In genomic region chr4:128782076-128782715, GRCh38 we compare ENCODE assay signal across 8 cellular contexts. TPM values are rescaled to one million over a fixed set of nuclear protein-coding genes. Genes with fewer than 3 reads are reported as not detected.
DNase-seq lines count a peak whose midpoint lies in the region; ATAC-seq, FAIRE-seq and TF ChIP-seq lines count a peak whose summit lies in the region.

No MANE protein-coding gene starts in this region.

- no peak overlapping the region for H3K4me2 ChIP-seq in K562 (ENCODE audit: insufficient read depth, low read length)

- POLR2A ChIA-PET in K562 (lab: Yijun Ruan, JAX): no interaction called here

- no peak overlapping the region for H2AFZ ChIP-seq in K562 (ENCODE audit: low read depth, low read length)

- no TSS peak for BruUV-seq in K562 (replicated peaks; lab: Mats Ljungman, UMichigan)

- in situ Hi-C loops in T47D (cut with HindIII; ENCODE audit: low pct_unique_long_range_greater_than_20kb, low sequenced_read_pairs): no loop called here
- in situ Hi-C loops in K562 (cut with MboI): no loop called here

- H3K27ac Mint-ChIP-seq in naive B cell: no peak overlapping the region

- TF ChIP-seq POLR2A in breast epithelium (IDR thresholded peaks at IDR 0.05): no peak
- TF ChIP-seq POLR2A in Peyer's patch (IDR thresholded peaks at IDR 0.05): no peak
- no peak for TF ChIP-seq POLR2A in K562 (conservative IDR thresholded peaks at IDR 0.05)

- H3K27ac ChIP-seq in breast epithelium (no peak overlapping the region), Peyer's patch (no peak overlapping the region), K562 (ENCODE audit: extremely low read depth, low read depth, low read length) (no peak overlapping the region)

- H3K79me2 ChIP-seq in K562 (ENCODE audit: control insufficient read depth, insufficient read depth, low read length): no peaks in the 10 kb centered on the region

- H3K9me3 ChIP-seq in breast epithelium (no peaks in the 10 kb centered on the region), Peyer's patch (no peaks in the 10 kb centered on the region), K562 (replicated peaks; ENCODE audit: control insufficient read depth, insufficient read depth, low read depth, low read length) (no peaks in the 10 kb centered on the region)

- H3K4me1 ChIP-seq in breast epithelium (no peaks in the 10 kb centered on the region), Peyer's patch (no peaks in the 10 kb centered on the region), K562 (replicated peaks in 1 of 2; ENCODE audit: control insufficient read depth in 2 of 2, insufficient read depth in 2 of 2, low read length in 2 of 2) (no peaks in the 10 kb centered on the region)

- WGBS in K562 (ENCODE audit: insufficient coverage, low coverage, missing lambda C conversion rate): 7% methylated on average over 3 of the region's 3 CpGs

- DNase-seq in T47D (ENCODE audit: low read depth in 1 of 2, low spot score in 1 of 2): peak; percentile 17 to 44
- no peak for DNase-seq in breast epithelium (ENCODE audit: low spot score in 2 of 2)
- peak; percentile 38 to 76 (median 55) for DNase-seq in Peyer's patch
- DNase-seq in K562 (ENCODE audit: extremely low read depth in 1 of 4, low spot score in 3 of 4): peak in 2 of 4 experiments; percentile 17 to 50
- DNase-seq in naive B cell: peak; percentile 17
- DNase-seq in NCI-H1105 treated with DMSO at 0.1 percent for 48 hours (lab: John Stamatoyannopoulos, UW): no peak

- H3K9me1 ChIP-seq in K562 (ENCODE audit: control insufficient read depth, insufficient read depth, low read length): no peaks in the 10 kb centered on the region

- no peaks in the 10 kb centered on the region for H3K9me3 Mint-ChIP-seq in naive B cell

- peak; percentile 15 for FAIRE-seq in K562 (lab: Jason Lieb, UNC)

- no peak overlapping the region for H3K9ac ChIP-seq in K562 (ENCODE audit: insufficient read depth in 1 of 2, low read depth in 2 of 2, low read length in 2 of 2)

- H3K27me3 ChIP-seq in breast epithelium (no peaks in the 10 kb centered on the region), Peyer's patch (no peaks in the 10 kb centered on the region), K562 (ENCODE audit: control insufficient read depth in 2 of 2, insufficient read depth in 2 of 2, low read length in 2 of 2) (no peaks in the 10 kb centered on the region; a peak in 1 of 5 replicates)

- H3K4me1 Mint-ChIP-seq in naive B cell: no peaks in the 10 kb centered on the region

- no peaks in the 10 kb centered on the region for H3K36me3 Mint-ChIP-seq in naive B cell

- TF ChIP-seq CTCF in breast epithelium (IDR thresholded peaks at IDR 0.05): no peak
- TF ChIP-seq CTCF in Peyer's patch (IDR thresholded peaks at IDR 0.05): peak in 4 of 6 experiments; percentile 40 to 75 (median 56)
- peak; percentile 32 to 67 (median 36); a peak in 5 of 6 replicates for TF ChIP-seq CTCF in K562 (IDR thresholded peaks at IDR 0.05 in 2 of 3, conservative IDR thresholded peaks at IDR 0.05 in 1 of 3; ENCODE audit: insufficient read depth in 2 of 3, low read depth in 1 of 3, low read length in 3 of 3)

- CTCF ChIA-PET in K562 (lab: Yijun Ruan, JAX; ENCODE audit: low intra/inter-chr PET ratio): interaction anchor here (0.9 kb wide), 1 partner anchor 82 kb away, joined by 6 read pairs; no protein-coding TSS in a partner anchor

- H3K36me3 ChIP-seq in breast epithelium (no peaks in the 10 kb centered on the region), Peyer's patch (no peaks in the 10 kb centered on the region), K562 (ENCODE audit: control insufficient read depth, insufficient read depth, low read length) (no peaks in the 10 kb centered on the region)

- H4K20me1 ChIP-seq in K562 (replicated peaks; ENCODE audit: control insufficient read depth, insufficient read depth, low read length): no peaks in the 10 kb centered on the region

- H3K27me3 Mint-ChIP-seq in naive B cell: peaks cover 6 to 13% (median 10%) of the 10 kb centered on the region in 3 donors

- no peak overlapping the region for H3K4me3 Mint-ChIP-seq in naive B cell

- H3K4me3 ChIP-seq in breast epithelium (no peak overlapping the region), Peyer's patch (no peak overlapping the region), K562 (no peak overlapping the region)

- ATAC-seq in K562 (peak; percentile 88), naive B cell (ENCODE audit: low read depth in 2 of 2) (peak; percentile 70 to 72), HG03378 (IDR thresholded peaks at IDR 0.05; ENCODE audit: unreplicated experiment) (no peak), HG03175 (IDR thresholded peaks at IDR 0.05; ENCODE audit: unreplicated experiment) (no peak)

- peak; percentile 37 to 55; a peak in 3 of 4 replicates for TF ChIP-seq RAD21 in K562 (CRISPR knock-in tag; conservative IDR thresholded peaks at IDR 0.05 in 1 of 2, IDR thresholded peaks at IDR 0.05 in 1 of 2)

- no peak for TF ChIP-seq EP300 in K562 (IDR thresholded peaks at IDR 0.05; ENCODE audit: low read length)

- intact Hi-C loops in breast epithelium (cut with DNase I; ENCODE audit: low total_unique reads) (no loop called here), K562 (cut with micrococcal nuclease) (loop anchor here (1.0 to 2.0 kb wide), 2 partner anchors 27 to 81 kb away; partner anchors contain the start of gene JADE1)

TF ChIP-seq in K562, 482 proteins besides CTCF, POLR2A, EP300 and RAD21:
- TF ChIP-seq ZNF764 (CRISPR knock-in tag; IDR thresholded peaks at IDR 0.05; ENCODE audit: low read depth): no peak
- peak; percentile 63 for TF ChIP-seq PKNOX1 (IDR thresholded peaks at IDR 0.05)
- TF ChIP-seq MEIS2 (IDR thresholded peaks at IDR 0.05; ENCODE audit: partially characterized antibody): peak; percentile 28

RNA-seq across cellular contexts. Expression of gene JADE1, which starts 27.3 kb away (rescaled TPM):
- total RNA-seq in breast epithelium (10 to 100 TPM; 51.2 to 86.7 (median 62.6) TPM), Peyer's patch (10 to 100 TPM; 18.2 to 26.4 (median 19.6) TPM), K562 (2014; rRNA removed) (24.2 and 24.4 TPM in 2 replicates), K562 (2014; rRNA removed; fragmentation: Illumina TruSeq; extraction: Trizol) (29.8 and 32.3 TPM in 2 replicates), K562 (2015; rRNA removed; fragmentation: Illumina TruSeq; extraction: Trizol) (23.5 and 26.5 TPM in 2 replicates), K562 (2021) (37.3 and 37.9 TPM in 2 replicates)
- total RNA-seq in K562 (2011; cell fraction: chromatin; rRNA removed; ENCODE audit: low replicate concordance): 40.6 and 42.8 TPM in 2 replicates
- 21.5 and 22.1 TPM in 2 replicates for total RNA-seq in K562 (2011; cell fraction: nucleolus; rRNA removed)
- 31.1 and 35.1 TPM in 2 replicates for total RNA-seq in K562 (2011; cell fraction: nucleoplasm; rRNA removed)
- polyA plus RNA-seq in K562 (2011; rRNA removed) (14.4 and 16.6 TPM in 2 replicates), K562 (2014; fragmentation: Illumina TruSeq; extraction: Trizol) (24.0 and 26.5 TPM in 2 replicates), K562 (2014; fragmentation: Nextera tagmentation; extraction: Ambion mirVana) (10 to 100 TPM in 1 of 2 experiments, 1 to 10 TPM in 1; 8.3 to 10.8 TPM), K562 (2014; rRNA removed) (18.5 and 18.6 TPM in 2 replicates), naive B cell (ENCODE audit: low read depth in 6 of 6) (10 to 100 TPM; 37.4 to 63.8 (median 41.2) TPM)
- 11.4 and 12.2 TPM in 2 replicates for polyA plus RNA-seq in K562 (2011; cell fraction: cytosol; rRNA removed)
- polyA plus RNA-seq in K562 (2011; cell fraction: nucleus; rRNA removed): 21.5 and 25.9 TPM in 2 replicates
- 17.0 and 21.9 TPM in 2 replicates for polyA plus RNA-seq in K562 (2012)
- polyA minus RNA-seq in K562 (2011; rRNA and poly(A)+ RNA removed): 32.5 and 34.1 TPM in 2 replicates
- 13.6 and 14.0 TPM in 2 replicates for polyA minus RNA-seq in K562 (2011; cell fraction: cytosol; rRNA and poly(A)+ RNA removed)
- polyA minus RNA-seq in K562 (2011; cell fraction: nucleus; rRNA and poly(A)+ RNA removed): 21.7 and 22.4 TPM in 2 replicates

Comparison
In these comparisons a context has a peak if more than half of its experiments do, and no peak if none do; other contexts are left out.
1. DNase-seq: peak in T47D (2 of 2), Peyer's patch (3 of 3) and naive B cell (single experiment); none in breast epithelium (0 of 2) and NCI-H1105 treated with DMSO at 0.1 percent for 48 hours (single experiment).
2. CTCF ChIP-seq: peak in Peyer's patch (4 of 6) and K562 (3 of 3); none in breast epithelium (0 of 3).
3. ATAC-seq: peak in K562 (single experiment) and naive B cell (2 of 2); none in HG03378 (single experiment) and HG03175 (single experiment).